Comparison of ENCODE assay signal across 10 cellular contexts in the genomic region with DNA sequence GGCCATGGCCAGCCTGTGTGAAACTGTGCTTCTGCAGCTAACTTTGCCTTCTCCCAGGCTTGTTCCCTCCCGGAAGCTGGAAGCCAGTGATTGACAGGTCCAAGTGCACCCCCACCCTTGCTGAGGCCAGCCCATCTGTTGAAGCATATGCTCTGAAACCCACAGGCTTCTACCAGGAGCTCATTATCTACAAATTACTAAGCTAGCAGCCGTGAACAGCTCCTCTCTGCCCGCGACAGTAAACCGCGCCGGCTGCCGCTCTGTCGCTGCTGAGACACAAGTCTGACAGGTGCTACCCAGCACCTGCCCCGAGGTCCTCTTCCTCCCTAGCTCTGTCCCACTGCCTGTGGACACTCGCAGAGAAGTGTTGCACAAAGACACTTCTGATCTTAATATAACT.
A peak's percentile ranks its signal among the peaks of the same experiment; 100 is the strongest.
DNase-seq lines count a peak whose midpoint lies in the region; ATAC-seq, FAIRE-seq and TF ChIP-seq lines count a peak whose summit lies in the region.
"Had no signal": no experiment of that assay in that cellular context is flagged by ENCODE, and none has a peak within 500 bp of the region (broad histone marks: within the 10 kb centered on the region; RNA-seq: fewer than 3 reads in every experiment).

No MANE protein-coding gene starts in this region.

- H3K27ac ChIP-seq in K562 (ENCODE audit: extremely low read depth, low read depth, low read length) (no peak overlapping the region), transverse colon (no peak overlapping the region)

- no peak for FAIRE-seq in K562 (lab: Jason Lieb, UNC)

- TF ChIP-seq EP300 in K562 (IDR thresholded peaks at IDR 0.05; ENCODE audit: low read length) (no peak), transverse colon (IDR thresholded peaks at IDR 0.05; ENCODE audit: low read depth) (no peak)

- in situ Hi-C loops in K562 (cut with MboI) (no loop called here), transverse colon (cut with MboI; ENCODE audit: low pct_ligation_motif_present in 1 of 4, low pct_unique_long_range_greater_than_20kb in 1 of 4, low sequenced_read_pairs in 3 of 4) (no loop called here), GM13976 (cut with MboI; ENCODE audit: low sequenced_read_pairs, unreplicated experiment) (no loop called here)

- ATAC-seq in K562: no peak
- no peak for ATAC-seq in GM19328 (IDR thresholded peaks at IDR 0.05; ENCODE audit: unreplicated experiment)

- no peaks in the 10 kb centered on the region for H3K9me1 ChIP-seq in K562 (ENCODE audit: control insufficient read depth, insufficient read depth, low read length)

- POLR2A ChIA-PET in K562 (lab: Yijun Ruan, JAX): no interaction called here

- no peaks in the 10 kb centered on the region for H4K20me1 ChIP-seq in K562 (replicated peaks; ENCODE audit: control insufficient read depth, insufficient read depth, low read length)

- under 1% methylated on average over 11 of the region's 11 CpGs for WGBS in K562 (ENCODE audit: insufficient coverage, low coverage, missing lambda C conversion rate)
- 31 to 50% methylated on average over 1 to 11 of the region's 11 CpGs for WGBS in transverse colon (ENCODE audit: low coverage in 1 of 2), 2 donors

- no peak overlapping the region for H3K9ac ChIP-seq in K562 (ENCODE audit: insufficient read depth in 1 of 2, low read depth in 2 of 2, low read length in 2 of 2)

- intact Hi-C loops in K562 (cut with micrococcal nuclease): no loop called here
- intact Hi-C loops in transverse colon (cut with DNase I; ENCODE audit: low total_unique reads): no loop called here

- TF ChIP-seq POLR2A in K562 (conservative IDR thresholded peaks at IDR 0.05) (no peak), transverse colon (IDR thresholded peaks at IDR 0.05) (no peak)

- H2AFZ ChIP-seq in K562 (ENCODE audit: low read depth, low read length): no peak overlapping the region

- no peak overlapping the region for H3K4me2 ChIP-seq in K562 (ENCODE audit: insufficient read depth, low read length)

- H3K36me3 ChIP-seq in K562 (ENCODE audit: control insufficient read depth, insufficient read depth, low read length): no peaks in the 10 kb centered on the region
- H3K36me3 ChIP-seq in transverse colon: no peaks in the 10 kb centered on the region

- H3K27me3 ChIP-seq in K562 (ENCODE audit: control insufficient read depth in 2 of 2, insufficient read depth in 2 of 2, low read length in 2 of 2) (peaks cover 0 to 7% of the 10 kb centered on the region in 2 experiments; a peak in 2 of 5 replicates), transverse colon (no peaks in the 10 kb centered on the region)

- CTCF ChIA-PET in K562 (lab: Yijun Ruan, JAX; ENCODE audit: low intra/inter-chr PET ratio): no interaction called here

- no peak for TF ChIP-seq RAD21 in K562 (CRISPR knock-in tag; conservative IDR thresholded peaks at IDR 0.05 in 1 of 2, IDR thresholded peaks at IDR 0.05 in 1 of 2)

- no TSS peak for BruUV-seq in K562 (replicated peaks; lab: Mats Ljungman, UMichigan)

- DNase-seq in stimulated activated CD4-positive, alpha-beta T cell treated with anti-CD3 and anti-CD28 coated beads, Interleukin-1b, Interleukin-23, amount 100 ng/mL, for 48 hours: peak; percentile 8
- no peak for DNase-seq in stimulated activated CD4-positive, alpha-beta T cell treated with anti-CD3 and anti-CD28 coated beads, Interleukin-2, amount 100 ng/mL, for 48 hours
- DNase-seq in NCI-H2196 (lab: John Stamatoyannopoulos, UW; ENCODE audit: unreplicated experiment) (peak; percentile 34), K562 (ENCODE audit: extremely low read depth in 1 of 4, low spot score in 3 of 4) (no peak), transverse colon (peak; percentile 23), GM13976 (ENCODE audit: low spot score) (no peak)
- no peak for DNase-seq in effector CD8-positive, alpha-beta T cell (lab: John Stamatoyannopoulos, UW)
- DNase-seq: activated CD8-positive, alpha-beta memory T cell treated with anti-CD3 and anti-CD28 coated beads, Interleukin-2, amount 50 U/mL, for 48 hours; SW 1271 had no signal

- TF ChIP-seq CTCF in K562 (IDR thresholded peaks at IDR 0.05 in 2 of 3, conservative IDR thresholded peaks at IDR 0.05 in 1 of 3; ENCODE audit: insufficient read depth in 2 of 3, low read depth in 1 of 3, low read length in 3 of 3) (no peak), transverse colon (IDR thresholded peaks at IDR 0.05) (no peak), GM13976 (IDR thresholded peaks at IDR 0.05; ENCODE audit: borderline replicate concordance, control extremely low read depth, extremely low read depth, insufficient read depth, missing control alignments) (no peak)

- no peaks in the 10 kb centered on the region for H3K79me2 ChIP-seq in K562 (ENCODE audit: control insufficient read depth, insufficient read depth, low read length)

- H3K4me1 ChIP-seq in K562 (replicated peaks in 1 of 2; ENCODE audit: control insufficient read depth in 2 of 2, insufficient read depth in 2 of 2, low read length in 2 of 2) (no peaks in the 10 kb centered on the region), transverse colon (no peaks in the 10 kb centered on the region)

- H3K4me3 ChIP-seq in K562 (no peak overlapping the region), transverse colon (no peak overlapping the region)

- H3K9me3 ChIP-seq in K562 (replicated peaks; ENCODE audit: control insufficient read depth, insufficient read depth, low read depth, low read length): no peaks in the 10 kb centered on the region
- H3K9me3 ChIP-seq in transverse colon: no peaks in the 10 kb centered on the region

TF ChIP-seq in K562, 482 proteins besides CTCF, POLR2A, EP300 and RAD21:
- TF ChIP-seq, protein P1, sequence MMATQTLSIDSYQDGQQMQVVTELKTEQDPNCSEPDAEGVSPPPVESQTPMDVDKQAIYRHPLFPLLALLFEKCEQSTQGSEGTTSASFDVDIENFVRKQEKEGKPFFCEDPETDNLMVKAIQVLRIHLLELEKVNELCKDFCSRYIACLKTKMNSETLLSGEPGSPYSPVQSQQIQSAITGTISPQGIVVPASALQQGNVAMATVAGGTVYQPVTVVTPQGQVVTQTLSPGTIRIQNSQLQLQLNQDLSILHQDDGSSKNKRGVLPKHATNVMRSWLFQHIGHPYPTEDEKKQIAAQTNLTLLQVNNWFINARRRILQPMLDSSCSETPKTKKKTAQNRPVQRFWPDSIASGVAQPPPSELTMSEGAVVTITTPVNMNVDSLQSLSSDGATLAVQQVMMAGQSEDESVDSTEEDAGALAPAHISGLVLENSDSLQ (IDR thresholded peaks at IDR 0.05): peak; percentile 53
- TF ChIP-seq ZNF507 (tag; conservative IDR thresholded peaks at IDR 0.05): no peak
- TF ChIP-seq, protein P2, sequence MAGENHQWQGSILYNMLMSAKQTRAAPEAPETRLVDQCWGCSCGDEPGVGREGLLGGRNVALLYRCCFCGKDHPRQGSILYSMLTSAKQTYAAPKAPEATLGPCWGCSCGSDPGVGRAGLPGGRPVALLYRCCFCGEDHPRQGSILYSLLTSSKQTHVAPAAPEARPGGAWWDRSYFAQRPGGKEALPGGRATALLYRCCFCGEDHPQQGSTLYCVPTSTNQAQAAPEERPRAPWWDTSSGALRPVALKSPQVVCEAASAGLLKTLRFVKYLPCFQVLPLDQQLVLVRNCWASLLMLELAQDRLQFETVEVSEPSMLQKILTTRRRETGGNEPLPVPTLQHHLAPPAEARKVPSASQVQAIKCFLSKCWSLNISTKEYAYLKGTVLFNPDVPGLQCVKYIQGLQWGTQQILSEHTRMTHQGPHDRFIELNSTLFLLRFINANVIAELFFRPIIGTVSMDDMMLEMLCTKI (IDR thresholded peaks at IDR 0.05; ENCODE audit: partially characterized antibody): no peak
- TF ChIP-seq JUNB (CRISPR knock-in tag; conservative IDR thresholded peaks at IDR 0.05): no peak

Comparison
In these comparisons a context has a peak if more than half of its experiments do, and no peak if none do; other contexts are left out.
1. DNase-seq: peak in stimulated activated CD4-positive, alpha-beta T cell treated with anti-CD3 and anti-CD28 coated beads, Interleukin-1b, Interleukin-23, amount 100 ng/mL, for 48 hours (single experiment), NCI-H2196 (single experiment) and transverse colon (single experiment); none in stimulated activated CD4-positive, alpha-beta T cell treated with anti-CD3 and anti-CD28 coated beads, Interleukin-2, amount 100 ng/mL, for 48 hours (0 of 2), K562 (0 of 4), effector CD8-positive, alpha-beta T cell (single experiment) and GM13976 (single experiment).